1 cellular context compared by ENCODE assay signal in the genomic region with DNA sequence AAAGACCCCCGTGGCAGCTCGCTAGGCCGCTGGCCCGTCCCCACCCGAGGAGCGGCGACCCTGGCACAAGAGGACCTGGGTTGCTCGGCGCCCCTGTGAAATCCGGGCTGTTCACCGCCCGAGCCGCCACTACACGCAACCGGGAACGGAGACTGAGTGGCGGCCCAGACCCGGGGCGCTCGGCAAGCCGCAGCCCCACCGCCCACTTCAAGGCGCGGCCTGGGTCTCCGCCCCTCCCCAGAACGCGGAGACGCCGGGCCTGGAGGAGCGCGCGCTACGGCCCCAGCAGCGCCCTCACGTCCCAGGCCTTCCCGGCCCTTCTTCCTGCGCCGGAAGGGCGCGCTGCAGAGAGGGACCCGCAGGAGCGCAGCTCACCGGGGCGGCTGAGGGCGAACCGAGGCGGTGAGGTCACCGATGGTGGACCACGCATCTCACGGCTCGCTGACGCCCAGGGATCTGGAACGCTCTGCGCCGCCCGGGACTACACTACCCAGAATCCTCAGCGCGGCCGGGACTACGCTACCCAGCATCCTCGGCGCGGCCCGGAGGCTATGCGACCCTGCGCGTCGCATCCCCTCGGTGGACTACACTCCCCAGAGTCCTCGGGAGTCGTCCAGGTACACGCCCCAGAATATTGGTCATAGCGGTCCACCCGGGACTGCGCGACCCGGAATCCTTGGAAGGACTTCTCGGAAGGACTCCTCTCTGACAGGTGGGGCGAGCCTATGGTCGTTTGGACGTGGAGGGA.
A peak's percentile ranks its signal among the peaks of the same experiment; 100 is the strongest.
TF ChIP-seq lines count a peak whose summit lies in the region.

Gene ZNF337, minus strand, starts transcription at position 470 of the 748 bp plus-strand sequence. CDS start 10,436 bp downstream, outside the sequence.

TF ChIP-seq in HepG2, 621 proteins besides CTCF, POLR2A, EP300 and RAD21 (continued from another document and continues in another):
- TF ChIP-seq, protein P1, sequence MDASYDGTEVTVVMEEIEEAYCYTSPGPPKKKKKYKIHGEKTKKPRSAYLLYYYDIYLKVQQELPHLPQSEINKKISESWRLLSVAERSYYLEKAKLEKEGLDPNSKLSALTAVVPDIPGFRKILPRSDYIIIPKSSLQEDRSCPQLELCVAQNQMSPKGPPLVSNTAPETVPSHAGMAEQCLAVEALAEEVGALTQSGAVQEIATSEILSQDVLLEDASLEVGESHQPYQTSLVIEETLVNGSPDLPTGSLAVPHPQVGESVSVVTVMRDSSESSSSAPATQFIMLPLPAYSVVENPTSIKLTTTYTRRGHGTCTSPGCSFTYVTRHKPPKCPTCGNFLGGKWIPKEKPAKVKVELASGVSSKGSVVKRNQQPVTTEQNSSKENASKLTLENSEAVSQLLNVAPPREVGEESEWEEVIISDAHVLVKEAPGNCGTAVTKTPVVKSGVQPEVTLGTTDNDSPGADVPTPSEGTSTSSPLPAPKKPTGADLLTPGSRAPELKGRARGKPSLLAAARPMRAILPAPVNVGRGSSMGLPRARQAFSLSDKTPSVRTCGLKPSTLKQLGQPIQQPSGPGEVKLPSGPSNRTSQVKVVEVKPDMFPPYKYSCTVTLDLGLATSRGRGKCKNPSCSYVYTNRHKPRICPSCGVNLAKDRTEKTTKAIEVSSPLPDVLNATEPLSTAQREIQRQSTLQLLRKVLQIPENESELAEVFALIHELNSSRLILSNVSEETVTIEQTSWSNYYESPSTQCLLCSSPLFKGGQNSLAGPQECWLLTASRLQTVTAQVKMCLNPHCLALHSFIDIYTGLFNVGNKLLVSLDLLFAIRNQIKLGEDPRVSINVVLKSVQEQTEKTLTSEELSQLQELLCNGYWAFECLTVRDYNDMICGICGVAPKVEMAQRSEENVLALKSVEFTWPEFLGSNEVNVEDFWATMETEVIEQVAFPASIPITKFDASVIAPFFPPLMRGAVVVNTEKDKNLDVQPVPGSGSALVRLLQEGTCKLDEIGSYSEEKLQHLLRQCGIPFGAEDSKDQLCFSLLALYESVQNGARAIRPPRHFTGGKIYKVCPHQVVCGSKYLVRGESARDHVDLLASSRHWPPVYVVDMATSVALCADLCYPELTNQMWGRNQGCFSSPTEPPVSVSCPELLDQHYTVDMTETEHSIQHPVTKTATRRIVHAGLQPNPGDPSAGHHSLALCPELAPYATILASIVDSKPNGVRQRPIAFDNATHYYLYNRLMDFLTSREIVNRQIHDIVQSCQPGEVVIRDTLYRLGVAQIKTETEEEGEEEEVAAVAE (CRISPR knock-in tag; IDR thresholded peaks at IDR 0.05; ENCODE audit: borderline replicate concordance) = no peak; the same call in none of the 2 replicates
- TF ChIP-seq CENPBD1 (CRISPR knock-in tag; IDR thresholded peaks at IDR 0.05; ENCODE audit: borderline replicate concordance, low read depth) (peak; percentile 83; the same call in 1 of the 2 replicates), ZNF329 (CRISPR knock-in tag; IDR thresholded peaks at IDR 0.05; ENCODE audit: low read depth) (peak; percentile 83), PCBP2 (optimal IDR thresholded peaks at IDR 0.05; ENCODE audit: low read depth, low read length, poor library complexity, severe bottlenecking) (no peak), ZNF225 (CRISPR knock-in tag; IDR thresholded peaks at IDR 0.05) (peak; percentile 99), NAIF1 (CRISPR knock-in tag; IDR thresholded peaks at IDR 0.05; ENCODE audit: borderline replicate concordance) (peak; percentile 92; the same call in 1 of the 2 replicates), AGO1 (IDR thresholded peaks at IDR 0.05; ENCODE audit: low read depth, low read length, poor library complexity, severe bottlenecking) (peak; percentile 81), ZNF619 (CRISPR knock-in tag; IDR thresholded peaks at IDR 0.05) (no peak; the same call in 1 of the 2 replicates), MIXL1 (CRISPR knock-in tag; IDR thresholded peaks at IDR 0.05) (peak; percentile 38; the same call in 1 of the 2 replicates), CC2D1A (CRISPR knock-in tag; IDR thresholded peaks at IDR 0.05) (peak; percentile 95), ZNF430 (CRISPR knock-in tag; IDR thresholded peaks at IDR 0.05) (peak; percentile 100), CAMTA2 (CRISPR knock-in tag; IDR thresholded peaks at IDR 0.05; ENCODE audit: borderline replicate concordance) (peak; percentile 92; the same call in 1 of the 2 replicates), ZFP1 (CRISPR knock-in tag; IDR thresholded peaks at IDR 0.05) (peak; percentile 76), RBM39 (IDR thresholded peaks at IDR 0.05; ENCODE audit: low read depth, low read length, poor library complexity, severe bottlenecking) (peak; percentile 98), NCOR1 (IDR thresholded peaks at IDR 0.05; ENCODE audit: borderline replicate concordance, low read length) (peak; percentile 44; the same call in 1 of the 2 replicates), ZNF670 (CRISPR knock-in tag; IDR thresholded peaks at IDR 0.05; ENCODE audit: borderline replicate concordance) (peak; percentile 100), ZNF563 (CRISPR knock-in tag; IDR thresholded peaks at IDR 0.05) (peak; percentile 98; the same call in 1 of the 2 replicates), ZKSCAN1 (IDR thresholded peaks at IDR 0.05; ENCODE audit: low read length) (no peak), ZNF431 (CRISPR knock-in tag; IDR thresholded peaks at IDR 0.05; ENCODE audit: borderline replicate concordance, low read depth) (peak; percentile 97), NCOA1 (CRISPR knock-in tag; IDR thresholded peaks at IDR 0.05) (peak; percentile 94), ZFP62 (CRISPR knock-in tag; IDR thresholded peaks at IDR 0.05) (peak; percentile 99), ZNF850 (CRISPR knock-in tag; conservative IDR thresholded peaks at IDR 0.05) (peak; percentile 96), PAX8 (CRISPR knock-in tag; IDR thresholded peaks at IDR 0.05; ENCODE audit: borderline replicate concordance) (no peak; the same call in none of the 2 replicates), HHEX (CRISPR knock-in tag; IDR thresholded peaks at IDR 0.05) (no peak), HMG20B (CRISPR knock-in tag; conservative IDR thresholded peaks at IDR 0.05) (no peak), GPN1 (CRISPR knock-in tag; IDR thresholded peaks at IDR 0.05; ENCODE audit: borderline replicate concordance) (no peak; the same call in none of the 2 replicates), SIX4 (CRISPR knock-in tag; IDR thresholded peaks at IDR 0.05) (peak; percentile 76), GATAD2A (CRISPR knock-in tag; IDR thresholded peaks at IDR 0.05) (peak; percentile 90), GMEB2 (CRISPR knock-in tag; IDR thresholded peaks at IDR 0.05; ENCODE audit: low read depth) (peak; percentile 94), KLF13 (CRISPR knock-in tag; IDR thresholded peaks at IDR 0.05) (peak; percentile 99), ZNF121 (CRISPR knock-in tag; IDR thresholded peaks at IDR 0.05) (peak; percentile 76), NFIB (CRISPR knock-in tag; IDR thresholded peaks at IDR 0.05; ENCODE audit: borderline replicate concordance) (no peak), ZNF781 (CRISPR knock-in tag; IDR thresholded peaks at IDR 0.05; ENCODE audit: borderline replicate concordance, not compliant biosample characterization) (no peak), THAP9 (CRISPR knock-in tag; IDR thresholded peaks at IDR 0.05; ENCODE audit: borderline replicate concordance) (peak; percentile 95), IKZF4 (CRISPR knock-in tag; IDR thresholded peaks at IDR 0.05; ENCODE audit: borderline replicate concordance, low read depth, not compliant biosample characterization) (peak; percentile 98)
- TF ChIP-seq, protein P2, sequence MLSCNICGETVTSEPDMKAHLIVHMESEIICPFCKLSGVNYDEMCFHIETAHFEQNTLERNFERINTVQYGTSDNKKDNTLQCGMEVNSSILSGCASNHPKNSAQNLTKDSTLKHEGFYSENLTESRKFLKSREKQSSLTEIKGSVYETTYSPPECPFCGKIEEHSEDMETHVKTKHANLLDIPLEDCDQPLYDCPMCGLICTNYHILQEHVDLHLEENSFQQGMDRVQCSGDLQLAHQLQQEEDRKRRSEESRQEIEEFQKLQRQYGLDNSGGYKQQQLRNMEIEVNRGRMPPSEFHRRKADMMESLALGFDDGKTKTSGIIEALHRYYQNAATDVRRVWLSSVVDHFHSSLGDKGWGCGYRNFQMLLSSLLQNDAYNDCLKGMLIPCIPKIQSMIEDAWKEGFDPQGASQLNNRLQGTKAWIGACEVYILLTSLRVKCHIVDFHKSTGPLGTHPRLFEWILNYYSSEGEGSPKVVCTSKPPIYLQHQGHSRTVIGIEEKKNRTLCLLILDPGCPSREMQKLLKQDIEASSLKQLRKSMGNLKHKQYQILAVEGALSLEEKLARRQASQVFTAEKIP (CRISPR knock-in tag; IDR thresholded peaks at IDR 0.05; ENCODE audit: borderline replicate concordance) = 0 out of 2 replicates have a peak, but pooled peaks have one; percentile 4
- TF ChIP-seq, protein P3, sequence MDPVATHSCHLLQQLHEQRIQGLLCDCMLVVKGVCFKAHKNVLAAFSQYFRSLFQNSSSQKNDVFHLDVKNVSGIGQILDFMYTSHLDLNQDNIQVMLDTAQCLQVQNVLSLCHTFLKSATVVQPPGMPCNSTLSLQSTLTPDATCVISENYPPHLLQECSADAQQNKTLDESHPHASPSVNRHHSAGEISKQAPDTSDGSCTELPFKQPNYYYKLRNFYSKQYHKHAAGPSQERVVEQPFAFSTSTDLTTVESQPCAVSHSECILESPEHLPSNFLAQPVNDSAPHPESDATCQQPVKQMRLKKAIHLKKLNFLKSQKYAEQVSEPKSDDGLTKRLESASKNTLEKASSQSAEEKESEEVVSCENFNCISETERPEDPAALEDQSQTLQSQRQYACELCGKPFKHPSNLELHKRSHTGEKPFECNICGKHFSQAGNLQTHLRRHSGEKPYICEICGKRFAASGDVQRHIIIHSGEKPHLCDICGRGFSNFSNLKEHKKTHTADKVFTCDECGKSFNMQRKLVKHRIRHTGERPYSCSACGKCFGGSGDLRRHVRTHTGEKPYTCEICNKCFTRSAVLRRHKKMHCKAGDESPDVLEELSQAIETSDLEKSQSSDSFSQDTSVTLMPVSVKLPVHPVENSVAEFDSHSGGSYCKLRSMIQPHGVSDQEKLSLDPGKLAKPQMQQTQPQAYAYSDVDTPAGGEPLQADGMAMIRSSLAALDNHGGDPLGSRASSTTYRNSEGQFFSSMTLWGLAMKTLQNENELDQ (CRISPR knock-in tag; IDR thresholded peaks at IDR 0.05; ENCODE audit: borderline replicate concordance) = peak; percentile 13; the same call in 1 of the 2 replicates
- TF ChIP-seq, protein P4, sequence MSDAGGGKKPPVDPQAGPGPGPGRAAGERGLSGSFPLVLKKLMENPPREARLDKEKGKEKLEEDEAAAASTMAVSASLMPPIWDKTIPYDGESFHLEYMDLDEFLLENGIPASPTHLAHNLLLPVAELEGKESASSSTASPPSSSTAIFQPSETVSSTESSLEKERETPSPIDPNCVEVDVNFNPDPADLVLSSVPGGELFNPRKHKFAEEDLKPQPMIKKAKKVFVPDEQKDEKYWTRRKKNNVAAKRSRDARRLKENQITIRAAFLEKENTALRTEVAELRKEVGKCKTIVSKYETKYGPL (CRISPR knock-in tag; IDR thresholded peaks at IDR 0.05) = no peak
